Comparison of ENCODE assay signal across 8 cellular contexts in the genomic region with DNA sequence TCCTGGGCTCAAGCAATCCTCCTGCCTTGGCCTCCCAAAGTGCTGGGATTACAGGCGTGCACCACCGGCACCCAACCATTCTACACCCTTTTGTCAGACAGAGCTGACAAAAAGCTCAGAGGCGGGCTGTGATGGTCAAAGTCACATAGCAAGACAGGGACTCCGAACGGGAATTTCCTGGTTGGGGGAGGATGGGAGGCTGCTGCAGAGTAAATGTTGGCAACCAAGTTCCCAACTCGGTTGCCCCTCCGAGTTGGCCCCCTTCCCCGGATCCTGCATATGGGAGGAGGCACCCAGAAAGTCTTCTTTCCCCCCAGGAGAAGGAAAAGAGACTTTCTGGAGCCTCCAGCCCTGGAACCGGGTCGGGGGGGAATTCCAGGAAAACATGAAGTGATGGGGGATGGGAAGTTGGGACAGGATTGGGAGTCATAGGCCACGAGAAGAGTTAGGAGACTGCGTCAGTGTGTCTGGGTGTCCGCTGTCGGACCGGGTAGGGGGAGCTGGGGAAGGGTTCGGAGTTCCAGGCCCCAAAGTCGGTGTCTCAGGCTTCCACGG. TPM values are rescaled to one million over a fixed set of nuclear protein-coding genes. Genes with fewer than 3 reads are reported as not detected.
A peak's percentile ranks its signal among the peaks of the same experiment; 100 is the strongest.
DNase-seq lines count a peak whose midpoint lies in the region; ATAC-seq and TF ChIP-seq lines count a peak whose summit lies in the region.

No MANE protein-coding gene starts in this region.

- H3K36me3 Mint-ChIP-seq in CD8-positive, alpha-beta memory T cell = peaks cover 0 to 9% (median 0%) of the 10 kb centered on the region in 3 donors
- H3K36me3 Mint-ChIP-seq in osteocyte (ENCODE audit: unreplicated experiment) = peaks cover 2% of the 10 kb centered on the region

- no peak for DNase-seq in CD8-positive, alpha-beta memory T cell
- DNase-seq in SJSA1 (ENCODE audit: low read depth in 1 of 2, low spot score in 2 of 2) = peak; percentile 72 to 73
- DNase-seq in fibroblast of peridontal ligament (ENCODE audit: extremely low read depth) = peak; percentile 64
- DNase-seq in osteocyte (ENCODE audit: extremely low spot score, unreplicated experiment) = no peak
- no peak for DNase-seq in ecto neural progenitor cell (ENCODE audit: low spot score)
- no peak for DNase-seq in SJCRH30

- no peaks in the 10 kb centered on the region for H3K36me3 ChIP-seq in CD8-positive, alpha-beta memory T cell (ENCODE audit: insufficient read depth, low read length)
- peaks cover 56% of the 10 kb centered on the region for H3K36me3 ChIP-seq in SJSA1
- H3K36me3 ChIP-seq in SJCRH30 = no peaks in the 10 kb centered on the region

- peaks cover 22 to 32% (median 29%) of the 10 kb centered on the region in 3 donors for H3K4me1 Mint-ChIP-seq in CD8-positive, alpha-beta memory T cell
- peaks cover 40% of the 10 kb centered on the region for H3K4me1 Mint-ChIP-seq in osteocyte (ENCODE audit: unreplicated experiment)

- POLR2A ChIA-PET in CD8-positive, alpha-beta memory T cell (lab: Charles Lee) = interaction anchor here (1.0 to 1.9 kb wide), 8 partner anchors 9 to 185 kb away, joined by 3 to 10 read pairs (median 8); partner anchors contain the start of genes MORC2, PIK3IP1, RNF185 and TUG1

- peak overlapping the region; percentile 68 for H3K27ac ChIP-seq in CD8-positive, alpha-beta memory T cell (ENCODE audit: low read depth, low read length)
- H3K27ac ChIP-seq in SJSA1 = peak overlapping the region; percentile 84
- H3K27ac ChIP-seq in SJCRH30 = no peak overlapping the region

- H3K4me1 ChIP-seq in CD8-positive, alpha-beta memory T cell (ENCODE audit: insufficient read depth, low read length) = peaks cover 19% of the 10 kb centered on the region
- H3K4me1 ChIP-seq in SJSA1 (replicated peaks) (peaks cover 34% of the 10 kb centered on the region), SJCRH30 (no peaks in the 10 kb centered on the region)

- no peak for ATAC-seq in HG03139 (IDR thresholded peaks at IDR 0.05; ENCODE audit: unreplicated experiment)
- no peak for ATAC-seq in GM21360 (IDR thresholded peaks at IDR 0.05; ENCODE audit: unreplicated experiment)

- no peak for TF ChIP-seq CTCF in osteocyte (IDR thresholded peaks at IDR 0.05)

- H3K9me3 Mint-ChIP-seq in CD8-positive, alpha-beta memory T cell = no peaks in the 10 kb centered on the region
- no peaks in the 10 kb centered on the region for H3K9me3 Mint-ChIP-seq in osteocyte (ENCODE audit: unreplicated experiment)

- H3K4me3 ChIP-seq in CD8-positive, alpha-beta memory T cell (ENCODE audit: low read length) = peak overlapping the region; percentile 92
- H3K4me3 ChIP-seq in SJSA1 (peak overlapping the region; percentile 87), SJCRH30 (no peak overlapping the region)

- peak overlapping the region; percentile 61 to 95 (median 84) for H3K27ac Mint-ChIP-seq in CD8-positive, alpha-beta memory T cell
- H3K27ac Mint-ChIP-seq in osteocyte (ENCODE audit: unreplicated experiment) = peak overlapping the region; percentile 90

- H3K27me3 ChIP-seq in CD8-positive, alpha-beta memory T cell (ENCODE audit: insufficient read depth, low read length, poor library complexity, severe bottlenecking) = no peaks in the 10 kb centered on the region
- H3K27me3 ChIP-seq in SJSA1 (replicated peaks) (no peaks in the 10 kb centered on the region), SJCRH30 (no peaks in the 10 kb centered on the region)

- H3K27me3 Mint-ChIP-seq in CD8-positive, alpha-beta memory T cell = no peaks in the 10 kb centered on the region
- H3K27me3 Mint-ChIP-seq in osteocyte (ENCODE audit: unreplicated experiment) = no peaks in the 10 kb centered on the region

- no peaks in the 10 kb centered on the region for H3K9me3 ChIP-seq in CD8-positive, alpha-beta memory T cell (ENCODE audit: low read length)
- H3K9me3 ChIP-seq in SJSA1 (replicated peaks) = no peaks in the 10 kb centered on the region
- no peaks in the 10 kb centered on the region for H3K9me3 ChIP-seq in SJCRH30 (replicated peaks)

- CTCF ChIA-PET in CD8-positive, alpha-beta memory T cell (lab: Charles Lee) = interaction anchor here (0.6 to 2.8 kb wide), 9 partner anchors 8 to 472 kb away, joined by 3 to 9 read pairs (median 3); no protein-coding TSS in a partner anchor

- H3K4me3 Mint-ChIP-seq in CD8-positive, alpha-beta memory T cell = peak overlapping the region; percentile 84 to 96 (median 94)
- peak overlapping the region; percentile 93 for H3K4me3 Mint-ChIP-seq in osteocyte (ENCODE audit: unreplicated experiment)

RNA-seq across cellular contexts. Expression of gene SELENOM, which starts 0.6 kb away (rescaled TPM):
- 10 to 100 TPM; 14.6 to 15.4 TPM for total RNA-seq in CD8-positive, alpha-beta memory T cell
- polyA plus RNA-seq in CD8-positive, alpha-beta memory T cell = 138 TPM
- 373 and 601 TPM in 2 replicates for total RNA-seq in SJSA1 (2014; rRNA removed; shearing (Covaris generic))
- 176 and 186 TPM in 2 replicates for total RNA-seq in osteocyte
- total RNA-seq in SJCRH30 (2014; rRNA removed; shearing (Covaris generic)) = 0.24 TPM in 1 of 2 replicates, not detected in the other

RNA-seq across cellular contexts. Expression of gene INPP5J, which starts 16.0 kb away (rescaled TPM):
- total RNA-seq in CD8-positive, alpha-beta memory T cell = under 1 TPM in 1 of 2 experiments, not detected in 1; 0.22 TPM
- not detected for polyA plus RNA-seq in CD8-positive, alpha-beta memory T cell
- total RNA-seq in SJSA1 (2014; rRNA removed; shearing (Covaris generic)) = 0.13 and 0.21 TPM in 2 replicates
- 3.0 and 3.5 TPM in 2 replicates for total RNA-seq in osteocyte
- 0.10 and 0.12 TPM in 2 replicates for total RNA-seq in SJCRH30 (2014; rRNA removed; shearing (Covaris generic))

RNA-seq across cellular contexts. Expression of gene SMTN, which starts 25.6 kb away (rescaled TPM):
- total RNA-seq in CD8-positive, alpha-beta memory T cell = 10 to 100 TPM; 13.2 to 14.7 TPM
- 0.98 TPM for polyA plus RNA-seq in CD8-positive, alpha-beta memory T cell
- total RNA-seq in SJSA1 (2014; rRNA removed; shearing (Covaris generic)) = 121 and 155 TPM in 2 replicates
- total RNA-seq in osteocyte = 27.2 and 31.8 TPM in 2 replicates
- 33.5 and 34.2 TPM in 2 replicates for total RNA-seq in SJCRH30 (2014; rRNA removed; shearing (Covaris generic))

RNA-seq across cellular contexts. Expression of gene PLA2G3, which starts 33.6 kb away (rescaled TPM):
- total RNA-seq in CD8-positive, alpha-beta memory T cell = not detected
- not detected for polyA plus RNA-seq in CD8-positive, alpha-beta memory T cell
- not detected in 2 replicates for total RNA-seq in SJSA1 (2014; rRNA removed; shearing (Covaris generic))
- 0.13 TPM in 1 of 2 replicates, not detected in the other for total RNA-seq in osteocyte
- total RNA-seq in SJCRH30 (2014; rRNA removed; shearing (Covaris generic)) = 0.61 and 0.87 TPM in 2 replicates

RNA-seq across cellular contexts. Expression of gene RNF185, which starts 53.3 kb away (rescaled TPM):
- 10 to 100 TPM; 28.1 to 30.5 TPM for total RNA-seq in CD8-positive, alpha-beta memory T cell
- 23.7 TPM for polyA plus RNA-seq in CD8-positive, alpha-beta memory T cell
- 25.4 and 34.8 TPM in 2 replicates for total RNA-seq in SJSA1 (2014; rRNA removed; shearing (Covaris generic))
- total RNA-seq in osteocyte = 32.7 and 34.0 TPM in 2 replicates
- total RNA-seq in SJCRH30 (2014; rRNA removed; shearing (Covaris generic)) = 23.3 and 24.2 TPM in 2 replicates

Comparison
In these comparisons a context has a peak if more than half of its experiments do, and no peak if none do; other contexts are left out.
1. DNase-seq: peak in SJSA1 (2 of 2) and fibroblast of peridontal ligament (single experiment); none in CD8-positive, alpha-beta memory T cell (0 of 5), osteocyte (single experiment), ecto neural progenitor cell (single experiment) and SJCRH30 (0 of 2).
2. RNA of gene SELENOM, which starts 0.6 kb away (total RNA-seq): 373 to 601 TPM in SJSA1, 176 to 186 TPM in osteocyte and 14.6 to 15.4 TPM in CD8-positive, alpha-beta memory T cell; 0.24 TPM in SJCRH30; every median in the first group is over 10 times any median in the second.